Comparison of ENCODE assay signal across 1 cellular context in the genomic region with DNA sequence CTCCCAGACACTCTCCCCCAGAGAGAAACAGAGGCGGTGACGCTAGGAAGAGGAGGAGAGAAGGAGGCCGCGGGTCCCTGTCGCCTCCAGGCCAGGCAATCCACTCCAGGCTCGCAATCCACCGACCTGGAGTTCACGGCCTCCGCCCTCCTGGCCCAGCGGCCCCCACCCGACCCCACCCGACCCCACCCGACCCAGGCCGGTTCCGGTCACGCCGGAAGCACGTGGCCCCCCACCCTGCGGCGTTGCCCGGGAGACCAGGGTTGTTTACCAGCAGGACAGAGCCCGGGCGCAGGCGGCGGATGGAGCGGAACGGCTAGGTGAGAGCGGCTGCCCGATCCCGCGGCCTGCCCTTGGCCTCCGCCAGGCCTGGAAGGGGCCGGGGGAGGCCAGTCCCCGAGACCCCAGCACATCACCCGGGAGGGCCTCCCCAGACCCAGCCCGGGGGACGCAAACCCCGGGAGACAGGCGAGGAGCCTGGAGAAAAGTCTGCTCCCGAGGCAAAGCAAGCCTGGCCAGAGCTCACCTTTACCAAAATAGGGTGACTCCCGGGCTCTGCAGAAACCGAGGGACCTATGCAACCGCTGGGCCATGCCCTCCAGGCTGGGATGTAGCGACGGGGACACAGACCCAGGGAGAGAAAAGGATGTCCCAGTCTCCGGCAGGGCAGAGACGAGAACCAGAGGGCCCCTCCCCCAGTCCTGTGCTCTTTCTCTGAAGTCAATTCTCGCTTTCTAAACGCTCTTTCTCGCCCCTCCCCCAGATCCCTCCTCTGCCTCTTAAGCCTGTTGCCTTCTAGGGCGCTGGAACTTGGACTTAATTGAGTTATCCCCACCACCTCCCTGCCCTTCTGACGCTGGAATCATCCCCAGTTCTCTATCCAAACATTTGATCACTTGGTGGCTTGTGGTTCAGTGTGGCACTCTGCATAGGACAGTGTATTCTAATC.
TF ChIP-seq lines count a peak whose summit lies in the region.

A gene with protein sequence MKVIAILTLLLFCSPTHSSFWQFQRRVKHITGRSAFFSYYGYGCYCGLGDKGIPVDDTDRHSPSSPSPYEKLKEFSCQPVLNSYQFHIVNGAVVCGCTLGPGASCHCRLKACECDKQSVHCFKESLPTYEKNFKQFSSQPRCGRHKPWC (minus strand): TSS at position 685 of the 949 bp plus-strand sequence. CDS start 9,155 bp downstream, outside the sequence.
A gene with protein sequence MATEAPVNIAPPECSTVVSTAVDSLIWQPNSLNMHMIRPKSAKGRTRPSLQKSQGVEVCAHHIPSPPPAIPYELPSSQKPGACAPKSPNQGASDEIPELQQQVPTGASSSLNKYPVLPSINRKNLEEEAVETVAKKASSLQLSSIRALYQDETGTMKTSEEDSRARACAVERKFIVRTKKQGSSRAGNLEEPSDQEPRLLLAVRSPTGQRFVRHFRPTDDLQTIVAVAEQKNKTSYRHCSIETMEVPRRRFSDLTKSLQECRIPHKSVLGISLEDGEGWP (plus strand): TSS at position 263 of the 949 bp plus-strand sequence. CDS start 4,466 bp downstream, outside the sequence.

TF ChIP-seq in HepG2, 621 proteins besides CTCF, POLR2A, EP300 and RAD21:
- peak; percentile 46 for TF ChIP-seq RARA (CRISPR knock-in tag; IDR thresholded peaks at IDR 0.05)
- TF ChIP-seq, protein P1, sequence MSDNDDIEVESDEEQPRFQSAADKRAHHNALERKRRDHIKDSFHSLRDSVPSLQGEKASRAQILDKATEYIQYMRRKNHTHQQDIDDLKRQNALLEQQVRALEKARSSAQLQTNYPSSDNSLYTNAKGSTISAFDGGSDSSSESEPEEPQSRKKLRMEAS (IDR thresholded peaks at IDR 0.05): peak; percentile 44
- no peak for TF ChIP-seq SALL2 (CRISPR knock-in tag; IDR thresholded peaks at IDR 0.05)
- TF ChIP-seq, protein P2, sequence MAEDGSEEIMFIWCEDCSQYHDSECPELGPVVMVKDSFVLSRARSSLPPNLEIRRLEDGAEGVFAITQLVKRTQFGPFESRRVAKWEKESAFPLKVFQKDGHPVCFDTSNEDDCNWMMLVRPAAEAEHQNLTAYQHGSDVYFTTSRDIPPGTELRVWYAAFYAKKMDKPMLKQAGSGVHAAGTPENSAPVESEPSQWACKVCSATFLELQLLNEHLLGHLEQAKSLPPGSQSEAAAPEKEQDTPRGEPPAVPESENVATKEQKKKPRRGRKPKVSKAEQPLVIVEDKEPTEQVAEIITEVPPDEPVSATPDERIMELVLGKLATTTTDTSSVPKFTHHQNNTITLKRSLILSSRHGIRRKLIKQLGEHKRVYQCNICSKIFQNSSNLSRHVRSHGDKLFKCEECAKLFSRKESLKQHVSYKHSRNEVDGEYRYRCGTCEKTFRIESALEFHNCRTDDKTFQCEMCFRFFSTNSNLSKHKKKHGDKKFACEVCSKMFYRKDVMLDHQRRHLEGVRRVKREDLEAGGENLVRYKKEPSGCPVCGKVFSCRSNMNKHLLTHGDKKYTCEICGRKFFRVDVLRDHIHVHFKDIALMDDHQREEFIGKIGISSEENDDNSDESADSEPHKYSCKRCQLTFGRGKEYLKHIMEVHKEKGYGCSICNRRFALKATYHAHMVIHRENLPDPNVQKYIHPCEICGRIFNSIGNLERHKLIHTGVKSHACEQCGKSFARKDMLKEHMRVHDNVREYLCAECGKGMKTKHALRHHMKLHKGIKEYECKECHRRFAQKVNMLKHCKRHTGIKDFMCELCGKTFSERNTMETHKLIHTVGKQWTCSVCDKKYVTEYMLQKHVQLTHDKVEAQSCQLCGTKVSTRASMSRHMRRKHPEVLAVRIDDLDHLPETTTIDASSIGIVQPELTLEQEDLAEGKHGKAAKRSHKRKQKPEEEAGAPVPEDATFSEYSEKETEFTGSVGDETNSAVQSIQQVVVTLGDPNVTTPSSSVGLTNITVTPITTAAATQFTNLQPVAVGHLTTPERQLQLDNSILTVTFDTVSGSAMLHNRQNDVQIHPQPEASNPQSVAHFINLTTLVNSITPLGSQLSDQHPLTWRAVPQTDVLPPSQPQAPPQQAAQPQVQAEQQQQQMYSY (CRISPR knock-in tag; IDR thresholded peaks at IDR 0.05): peak; percentile 92
- TF ChIP-seq GABPA (IDR thresholded peaks at IDR 0.05; ENCODE audit: low read depth, low read length): peak; percentile 54
- TF ChIP-seq GABPA (CRISPR knock-in tag; IDR thresholded peaks at IDR 0.05; ENCODE audit: low read depth): peak; percentile 71
- TF ChIP-seq ARNT2 (CRISPR knock-in tag; IDR thresholded peaks at IDR 0.05; ENCODE audit: low read depth): no peak
- no peak for TF ChIP-seq NR2F6 (IDR thresholded peaks at IDR 0.05)
- TF ChIP-seq NR2F6 (CRISPR knock-in tag; IDR thresholded peaks at IDR 0.05): 0 out of 2 replicates have a peak, but pooled peaks have one; percentile 25
- no peak for TF ChIP-seq ZKSCAN5 (CRISPR knock-in tag; IDR thresholded peaks at IDR 0.05)
- TF ChIP-seq ZBTB38 (CRISPR knock-in tag; IDR thresholded peaks at IDR 0.05): no peak
- TF ChIP-seq, protein P3, sequence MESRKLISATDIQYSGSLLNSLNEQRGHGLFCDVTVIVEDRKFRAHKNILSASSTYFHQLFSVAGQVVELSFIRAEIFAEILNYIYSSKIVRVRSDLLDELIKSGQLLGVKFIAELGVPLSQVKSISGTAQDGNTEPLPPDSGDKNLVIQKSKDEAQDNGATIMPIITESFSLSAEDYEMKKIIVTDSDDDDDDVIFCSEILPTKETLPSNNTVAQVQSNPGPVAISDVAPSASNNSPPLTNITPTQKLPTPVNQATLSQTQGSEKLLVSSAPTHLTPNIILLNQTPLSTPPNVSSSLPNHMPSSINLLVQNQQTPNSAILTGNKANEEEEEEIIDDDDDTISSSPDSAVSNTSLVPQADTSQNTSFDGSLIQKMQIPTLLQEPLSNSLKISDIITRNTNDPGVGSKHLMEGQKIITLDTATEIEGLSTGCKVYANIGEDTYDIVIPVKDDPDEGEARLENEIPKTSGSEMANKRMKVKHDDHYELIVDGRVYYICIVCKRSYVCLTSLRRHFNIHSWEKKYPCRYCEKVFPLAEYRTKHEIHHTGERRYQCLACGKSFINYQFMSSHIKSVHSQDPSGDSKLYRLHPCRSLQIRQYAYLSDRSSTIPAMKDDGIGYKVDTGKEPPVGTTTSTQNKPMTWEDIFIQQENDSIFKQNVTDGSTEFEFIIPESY (CRISPR knock-in tag; IDR thresholded peaks at IDR 0.05): 0 out of 2 replicates have a peak, but pooled peaks have one; percentile 47
- no peak for TF ChIP-seq ZNF841 (CRISPR knock-in tag; IDR thresholded peaks at IDR 0.05; ENCODE audit: borderline replicate concordance)
- TF ChIP-seq ZNF577 (CRISPR knock-in tag; IDR thresholded peaks at IDR 0.05; ENCODE audit: borderline replicate concordance, low read depth): no peak
- TF ChIP-seq HDAC1 (CRISPR knock-in tag; IDR thresholded peaks at IDR 0.05): peak; percentile 31; the same call in 1 of the 2 replicates
- no peak for TF ChIP-seq ZNF329 (CRISPR knock-in tag; IDR thresholded peaks at IDR 0.05; ENCODE audit: low read depth)
- peak; percentile 83 for TF ChIP-seq GABPB1 (CRISPR knock-in tag; IDR thresholded peaks at IDR 0.05)
- TF ChIP-seq SAP130 (CRISPR knock-in tag; IDR thresholded peaks at IDR 0.05; ENCODE audit: low read depth): peak; percentile 72
- no peak for TF ChIP-seq WIZ (CRISPR knock-in tag; IDR thresholded peaks at IDR 0.05)
- TF ChIP-seq AKAP8 (CRISPR knock-in tag; IDR thresholded peaks at IDR 0.05): no peak
- TF ChIP-seq, protein P4, sequence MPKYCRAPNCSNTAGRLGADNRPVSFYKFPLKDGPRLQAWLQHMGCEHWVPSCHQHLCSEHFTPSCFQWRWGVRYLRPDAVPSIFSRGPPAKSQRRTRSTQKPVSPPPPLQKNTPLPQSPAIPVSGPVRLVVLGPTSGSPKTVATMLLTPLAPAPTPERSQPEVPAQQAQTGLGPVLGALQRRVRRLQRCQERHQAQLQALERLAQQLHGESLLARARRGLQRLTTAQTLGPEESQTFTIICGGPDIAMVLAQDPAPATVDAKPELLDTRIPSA (CRISPR knock-in tag; IDR thresholded peaks at IDR 0.05; ENCODE audit: borderline replicate concordance): no peak
- no peak for TF ChIP-seq PHB2 (IDR thresholded peaks at IDR 0.05; ENCODE audit: partially characterized antibody)
- TF ChIP-seq ETV5 (CRISPR knock-in tag; IDR thresholded peaks at IDR 0.05; ENCODE audit: borderline replicate concordance): 0 out of 2 replicates have a peak, but pooled peaks have one; percentile 17
- no peak for TF ChIP-seq ZIK1 (CRISPR knock-in tag; IDR thresholded peaks at IDR 0.05; ENCODE audit: borderline replicate concordance, low read depth)
- TF ChIP-seq HNRNPLL (IDR thresholded peaks at IDR 0.05; ENCODE audit: low read depth, low read length, poor library complexity, severe bottlenecking): peak; percentile 52
- TF ChIP-seq RAD51 (IDR thresholded peaks at IDR 0.05; ENCODE audit: borderline replicate concordance): no peak
- TF ChIP-seq, protein P5, sequence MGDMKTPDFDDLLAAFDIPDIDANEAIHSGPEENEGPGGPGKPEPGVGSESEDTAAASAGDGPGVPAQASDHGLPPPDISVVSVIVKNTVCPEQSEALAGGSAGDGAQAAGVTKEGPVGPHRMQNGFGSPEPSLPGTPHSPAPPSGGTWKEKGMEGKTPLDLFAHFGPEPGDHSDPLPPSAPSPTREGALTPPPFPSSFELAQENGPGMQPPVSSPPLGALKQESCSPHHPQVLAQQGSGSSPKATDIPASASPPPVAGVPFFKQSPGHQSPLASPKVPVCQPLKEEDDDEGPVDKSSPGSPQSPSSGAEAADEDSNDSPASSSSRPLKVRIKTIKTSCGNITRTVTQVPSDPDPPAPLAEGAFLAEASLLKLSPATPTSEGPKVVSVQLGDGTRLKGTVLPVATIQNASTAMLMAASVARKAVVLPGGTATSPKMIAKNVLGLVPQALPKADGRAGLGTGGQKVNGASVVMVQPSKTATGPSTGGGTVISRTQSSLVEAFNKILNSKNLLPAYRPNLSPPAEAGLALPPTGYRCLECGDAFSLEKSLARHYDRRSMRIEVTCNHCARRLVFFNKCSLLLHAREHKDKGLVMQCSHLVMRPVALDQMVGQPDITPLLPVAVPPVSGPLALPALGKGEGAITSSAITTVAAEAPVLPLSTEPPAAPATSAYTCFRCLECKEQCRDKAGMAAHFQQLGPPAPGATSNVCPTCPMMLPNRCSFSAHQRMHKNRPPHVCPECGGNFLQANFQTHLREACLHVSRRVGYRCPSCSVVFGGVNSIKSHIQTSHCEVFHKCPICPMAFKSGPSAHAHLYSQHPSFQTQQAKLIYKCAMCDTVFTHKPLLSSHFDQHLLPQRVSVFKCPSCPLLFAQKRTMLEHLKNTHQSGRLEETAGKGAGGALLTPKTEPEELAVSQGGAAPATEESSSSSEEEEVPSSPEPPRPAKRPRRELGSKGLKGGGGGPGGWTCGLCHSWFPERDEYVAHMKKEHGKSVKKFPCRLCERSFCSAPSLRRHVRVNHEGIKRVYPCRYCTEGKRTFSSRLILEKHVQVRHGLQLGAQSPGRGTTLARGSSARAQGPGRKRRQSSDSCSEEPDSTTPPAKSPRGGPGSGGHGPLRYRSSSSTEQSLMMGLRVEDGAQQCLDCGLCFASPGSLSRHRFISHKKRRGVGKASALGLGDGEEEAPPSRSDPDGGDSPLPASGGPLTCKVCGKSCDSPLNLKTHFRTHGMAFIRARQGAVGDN (CRISPR knock-in tag; IDR thresholded peaks at IDR 0.05): peak; percentile 29; the same call in 1 of the 2 replicates
- TF ChIP-seq GATA4 (IDR thresholded peaks at IDR 0.05; ENCODE audit: borderline replicate concordance, low read depth): no peak
- no peak for TF ChIP-seq NR2F2 (IDR thresholded peaks at IDR 0.05; ENCODE audit: borderline replicate concordance, low read depth)
- TF ChIP-seq, protein P6, sequence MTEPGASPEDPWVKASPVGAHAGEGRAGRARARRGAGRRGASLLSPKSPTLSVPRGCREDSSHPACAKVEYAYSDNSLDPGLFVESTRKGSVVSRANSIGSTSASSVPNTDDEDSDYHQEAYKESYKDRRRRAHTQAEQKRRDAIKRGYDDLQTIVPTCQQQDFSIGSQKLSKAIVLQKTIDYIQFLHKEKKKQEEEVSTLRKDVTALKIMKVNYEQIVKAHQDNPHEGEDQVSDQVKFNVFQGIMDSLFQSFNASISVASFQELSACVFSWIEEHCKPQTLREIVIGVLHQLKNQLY (CRISPR knock-in tag; IDR thresholded peaks at IDR 0.05): peak; percentile 65
- peak; percentile 75 for TF ChIP-seq RFX3 (CRISPR knock-in tag; IDR thresholded peaks at IDR 0.05)
- peak; percentile 38; the same call in 1 of the 2 replicates for TF ChIP-seq RXRA (CRISPR knock-in tag; IDR thresholded peaks at IDR 0.05)
- TF ChIP-seq, protein P7, sequence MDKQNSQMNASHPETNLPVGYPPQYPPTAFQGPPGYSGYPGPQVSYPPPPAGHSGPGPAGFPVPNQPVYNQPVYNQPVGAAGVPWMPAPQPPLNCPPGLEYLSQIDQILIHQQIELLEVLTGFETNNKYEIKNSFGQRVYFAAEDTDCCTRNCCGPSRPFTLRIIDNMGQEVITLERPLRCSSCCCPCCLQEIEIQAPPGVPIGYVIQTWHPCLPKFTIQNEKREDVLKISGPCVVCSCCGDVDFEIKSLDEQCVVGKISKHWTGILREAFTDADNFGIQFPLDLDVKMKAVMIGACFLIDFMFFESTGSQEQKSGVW (CRISPR knock-in tag; IDR thresholded peaks at IDR 0.05; ENCODE audit: borderline replicate concordance): no peak
- TF ChIP-seq ZNF256 (CRISPR knock-in tag; conservative IDR thresholded peaks at IDR 0.05): no peak
- no peak for TF ChIP-seq TP53 (CRISPR knock-in tag; conservative IDR thresholded peaks at IDR 0.05)
- TF ChIP-seq, protein P8, sequence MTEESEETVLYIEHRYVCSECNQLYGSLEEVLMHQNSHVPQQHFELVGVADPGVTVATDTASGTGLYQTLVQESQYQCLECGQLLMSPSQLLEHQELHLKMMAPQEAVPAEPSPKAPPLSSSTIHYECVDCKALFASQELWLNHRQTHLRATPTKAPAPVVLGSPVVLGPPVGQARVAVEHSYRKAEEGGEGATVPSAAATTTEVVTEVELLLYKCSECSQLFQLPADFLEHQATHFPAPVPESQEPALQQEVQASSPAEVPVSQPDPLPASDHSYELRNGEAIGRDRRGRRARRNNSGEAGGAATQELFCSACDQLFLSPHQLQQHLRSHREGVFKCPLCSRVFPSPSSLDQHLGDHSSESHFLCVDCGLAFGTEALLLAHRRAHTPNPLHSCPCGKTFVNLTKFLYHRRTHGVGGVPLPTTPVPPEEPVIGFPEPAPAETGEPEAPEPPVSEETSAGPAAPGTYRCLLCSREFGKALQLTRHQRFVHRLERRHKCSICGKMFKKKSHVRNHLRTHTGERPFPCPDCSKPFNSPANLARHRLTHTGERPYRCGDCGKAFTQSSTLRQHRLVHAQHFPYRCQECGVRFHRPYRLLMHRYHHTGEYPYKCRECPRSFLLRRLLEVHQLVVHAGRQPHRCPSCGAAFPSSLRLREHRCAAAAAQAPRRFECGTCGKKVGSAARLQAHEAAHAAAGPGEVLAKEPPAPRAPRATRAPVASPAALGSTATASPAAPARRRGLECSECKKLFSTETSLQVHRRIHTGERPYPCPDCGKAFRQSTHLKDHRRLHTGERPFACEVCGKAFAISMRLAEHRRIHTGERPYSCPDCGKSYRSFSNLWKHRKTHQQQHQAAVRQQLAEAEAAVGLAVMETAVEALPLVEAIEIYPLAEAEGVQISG (CRISPR knock-in tag; IDR thresholded peaks at IDR 0.05): 0 out of 2 replicates have a peak, but pooled peaks have one; percentile 9
- no peak for TF ChIP-seq SSRP1 (CRISPR knock-in tag; IDR thresholded peaks at IDR 0.05)
TF ChIP-seq in HepG2: peak in this region for 16.
